1 cellular context compared by ENCODE assay signal in the genomic region with DNA sequence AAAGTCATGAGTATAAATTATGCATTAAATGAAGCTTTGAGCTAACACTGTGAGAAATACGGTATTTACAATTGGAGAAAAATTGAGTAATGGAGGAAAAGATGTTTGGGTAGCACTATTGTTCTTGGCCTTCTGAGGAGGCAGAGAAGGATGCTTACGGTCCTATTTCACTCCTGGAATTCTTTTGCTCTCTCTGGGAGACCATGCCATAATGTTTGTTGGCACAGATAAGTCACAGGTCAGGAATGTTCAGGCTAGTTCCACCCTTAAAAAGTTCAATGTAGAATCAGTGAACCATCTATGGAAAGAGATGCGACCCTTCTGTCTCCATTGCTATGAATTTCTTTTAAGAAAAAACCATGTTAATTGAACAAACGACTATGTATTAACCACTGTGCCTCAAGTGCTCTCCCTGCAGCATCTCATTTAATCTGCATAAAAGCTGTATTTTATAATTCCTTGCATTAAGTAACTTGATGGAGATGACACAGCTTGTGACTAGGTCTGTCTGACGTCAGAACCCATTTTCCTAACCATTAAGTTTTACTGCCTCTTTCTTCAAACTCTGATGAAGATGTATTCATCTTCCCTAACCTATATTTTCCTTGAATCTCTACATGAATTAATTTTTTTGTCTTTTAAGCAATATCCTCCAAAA.
TF ChIP-seq lines count a peak whose summit lies in the region.

No MANE protein-coding gene starts in this region.

TF ChIP-seq in IMR-90, 13 proteins besides CTCF, POLR2A, EP300 and RAD21:
- TF ChIP-seq, protein P1, sequence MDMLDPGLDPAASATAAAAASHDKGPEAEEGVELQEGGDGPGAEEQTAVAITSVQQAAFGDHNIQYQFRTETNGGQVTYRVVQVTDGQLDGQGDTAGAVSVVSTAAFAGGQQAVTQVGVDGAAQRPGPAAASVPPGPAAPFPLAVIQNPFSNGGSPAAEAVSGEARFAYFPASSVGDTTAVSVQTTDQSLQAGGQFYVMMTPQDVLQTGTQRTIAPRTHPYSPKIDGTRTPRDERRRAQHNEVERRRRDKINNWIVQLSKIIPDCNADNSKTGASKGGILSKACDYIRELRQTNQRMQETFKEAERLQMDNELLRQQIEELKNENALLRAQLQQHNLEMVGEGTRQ (IDR thresholded peaks at IDR 0.05; ENCODE audit: low read depth, low read length), result no peak
- TF ChIP-seq NFE2L2 (IDR thresholded peaks at IDR 0.05; ENCODE audit: low read depth, low read length) (no peak), BHLHE40 (IDR thresholded peaks at IDR 0.05; ENCODE audit: low read depth, low read length) (no peak), RFX5 (IDR thresholded peaks at IDR 0.05; ENCODE audit: low read depth, low read length) (no peak), CEBPB (IDR thresholded peaks at IDR 0.05; ENCODE audit: low read depth, low read length) (no peak), MAFK (IDR thresholded peaks at IDR 0.05; ENCODE audit: low read depth, low read length) (no peak), FOS (IDR thresholded peaks at IDR 0.05; ENCODE audit: low read depth, low read length) (no peak), MAZ (IDR thresholded peaks at IDR 0.05; ENCODE audit: borderline replicate concordance, low read depth, low read length) (no peak), SMC3 (IDR thresholded peaks at IDR 0.05; ENCODE audit: low read depth, low read length) (no peak), RCOR1 (IDR thresholded peaks at IDR 0.05; ENCODE audit: insufficient replicate concordance, low read length) (no peak), CHD1 (IDR thresholded peaks at IDR 0.05; ENCODE audit: low read depth, low read length) (no peak), MXI1 (IDR thresholded peaks at IDR 0.05; ENCODE audit: borderline replicate concordance, low read depth, low read length) (no peak)
- TF ChIP-seq, protein P2, sequence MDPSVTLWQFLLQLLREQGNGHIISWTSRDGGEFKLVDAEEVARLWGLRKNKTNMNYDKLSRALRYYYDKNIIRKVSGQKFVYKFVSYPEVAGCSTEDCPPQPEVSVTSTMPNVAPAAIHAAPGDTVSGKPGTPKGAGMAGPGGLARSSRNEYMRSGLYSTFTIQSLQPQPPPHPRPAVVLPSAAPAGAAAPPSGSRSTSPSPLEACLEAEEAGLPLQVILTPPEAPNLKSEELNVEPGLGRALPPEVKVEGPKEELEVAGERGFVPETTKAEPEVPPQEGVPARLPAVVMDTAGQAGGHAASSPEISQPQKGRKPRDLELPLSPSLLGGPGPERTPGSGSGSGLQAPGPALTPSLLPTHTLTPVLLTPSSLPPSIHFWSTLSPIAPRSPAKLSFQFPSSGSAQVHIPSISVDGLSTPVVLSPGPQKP (IDR thresholded peaks at IDR 0.05; ENCODE audit: borderline replicate concordance, low read depth, low read length), result no peak
TF ChIP-seq in IMR-90: peak in this region for 0.
